24 cellular contexts compared by ENCODE assay signal in genomic region chr2:60271096-60271495, GRCh38.
DNase-seq lines count a peak whose midpoint lies in the region; ATAC-seq lines count a peak whose summit lies in the region.
"Had no signal": no experiment of that assay in that cellular context is flagged by ENCODE, and none has a peak within 500 bp of the region (broad histone marks: within the 10 kb centered on the region; RNA-seq: fewer than 3 reads in every experiment).

No MANE protein-coding gene starts in this region.

- DNase-seq in SW480 (ENCODE audit: low spot score) (peak; percentile 66), left kidney (ENCODE audit: low read depth, low spot score) (peak; percentile 69)
- DNase-seq: 8988T; ACHN; AML-193; BE2C; C1 segment of cervical spinal cord; Caco-2; Calu3; CD4-positive, alpha-beta memory T cell; CD4-positive, alpha-beta T cell; CD4-positive, CD25-positive, alpha-beta regulatory T cell; CD8-positive, alpha-beta memory T cell; CD8-positive, alpha-beta T cell; COR-L47; DMS 273 treated with DMSO at 0.1 percent for 48 hours; DMS153; DMS79; DMS79 treated with DMSO at 0.1 percent for 48 hours; DND-41; EL had no signal

- no peak for ATAC-seq in HG03108 (IDR thresholded peaks at IDR 0.05; ENCODE audit: unreplicated experiment)
- ATAC-seq in HG03175 (IDR thresholded peaks at IDR 0.05; ENCODE audit: unreplicated experiment) = no peak
- ATAC-seq: A549; CD8-positive, alpha-beta T cell had no signal
